ENCODE assay signal across 27 cellular contexts in the genomic region with DNA sequence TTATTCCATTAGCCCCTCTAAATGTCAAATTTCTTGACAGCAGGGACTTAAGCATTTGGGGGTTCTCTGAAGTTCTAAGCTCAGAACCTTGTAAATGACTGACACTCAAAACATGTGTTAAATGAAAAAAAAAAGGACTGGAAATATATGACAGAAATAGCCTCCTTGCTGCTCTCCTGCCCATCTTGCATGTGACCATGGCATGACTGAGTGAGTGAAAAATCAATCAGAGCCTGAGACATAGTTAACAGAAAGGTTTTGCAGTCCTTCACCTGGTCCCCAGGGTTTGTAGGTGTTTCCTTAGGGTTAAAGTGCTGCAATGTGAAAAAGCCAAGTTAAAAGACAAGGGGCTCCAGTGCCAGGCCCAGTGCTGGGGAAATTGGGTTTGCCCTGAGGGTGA.
DNase-seq lines count a peak whose midpoint lies in the region; ATAC-seq and TF ChIP-seq lines count a peak whose summit lies in the region.
"Had no signal": no experiment of that assay in that cellular context is flagged by ENCODE, and none has a peak within 500 bp of the region (broad histone marks: within the 10 kb centered on the region; RNA-seq: fewer than 3 reads in every experiment).

No MANE protein-coding gene starts in this region.

- H3K27me3 ChIP-seq in SK-N-SH (ENCODE audit: insufficient read depth) = no peaks in the 10 kb centered on the region
- H3K27me3 ChIP-seq: BE2C; BLaER1; BLaER1 treated with 17β-estradiol and CSF1 and Interleukin-3, amounts not matched to agents 10 nM and 100 nM had no signal

- no peak for TF ChIP-seq CTCF in SK-N-SH (IDR thresholded peaks at IDR 0.05)

- no peak overlapping the region for H2AFZ ChIP-seq in SK-N-SH (ENCODE audit: low read depth)

- CTCF ChIA-PET in SK-N-SH (lab: Yijun Ruan, JAX) = interaction anchor here (1.0 to 1.2 kb wide), 2 partner anchors 13 to 54 kb away, joined by 3 read pairs; no protein-coding TSS in a partner anchor

- H3K36me3 ChIP-seq in SK-N-SH (replicated peaks in 1 of 2; ENCODE audit: control insufficient read depth in 1 of 2, insufficient read depth in 2 of 2, low read length in 1 of 2) = no peaks in the 10 kb centered on the region
- H3K36me3 ChIP-seq: BE2C; BLaER1; BLaER1 treated with 17β-estradiol and CSF1 and Interleukin-3, amounts not matched to agents 10 nM and 100 nM had no signal

- no peak for TF ChIP-seq EP300 in SK-N-SH (IDR thresholded peaks at IDR 0.05; ENCODE audit: borderline replicate concordance in 1 of 2, low read depth in 1 of 2, low read length in 1 of 2)

- no peak for ATAC-seq in SK-N-SH treated with all-trans-retinoic acid at 6 μM for 48 hours
- ATAC-seq: CD8-positive, alpha-beta T cell had no signal

- H3K27ac ChIP-seq in SK-N-SH (ENCODE audit: low read depth in 2 of 2, low read length in 1 of 2) = no peak overlapping the region
- H3K27ac ChIP-seq: 22Rv1; A549; BLaER1; BLaER1 treated with 17β-estradiol and CSF1 and Interleukin-3, amounts not matched to agents 10 nM and 100 nM; C4-2B had no signal

- H3K4me2 ChIP-seq in SK-N-SH = no peak overlapping the region
- H3K4me2 ChIP-seq: A549; BLaER1; BLaER1 treated with 17β-estradiol and CSF1 and Interleukin-3, amounts not matched to agents 10 nM and 100 nM had no signal

- H3K4me3 ChIP-seq in SK-N-SH (ENCODE audit: low read depth in 2 of 2, low read length in 1 of 2) = no peak overlapping the region
- H3K4me3 ChIP-seq: A549; BLaER1; BLaER1 treated with 17β-estradiol and CSF1 and Interleukin-3, amounts not matched to agents 10 nM and 100 nM had no signal

- peaks cover 4 to 6% of the 10 kb centered on the region in 2 experiments; a peak in 3 of 4 replicates for H3K4me1 ChIP-seq in SK-N-SH (ENCODE audit: control insufficient read depth in 1 of 2, insufficient read depth in 2 of 2, low read depth in 1 of 2, low read length in 1 of 2)
- H3K4me1 ChIP-seq: BLaER1, Caco-2 had no signal

- no peaks in the 10 kb centered on the region for H4K20me1 ChIP-seq in SK-N-SH (ENCODE audit: insufficient read depth)
- H4K20me1 ChIP-seq: BLaER1; BLaER1 treated with 17β-estradiol and CSF1 and Interleukin-3, amounts not matched to agents 10 nM and 100 nM had no signal

- no peaks in the 10 kb centered on the region for H3K9me3 ChIP-seq in SK-N-SH
- H3K9me3 ChIP-seq: BE2C, BLaER1, Caco-2 had no signal

- TF ChIP-seq RAD21 in SK-N-SH (IDR thresholded peaks at IDR 0.05; ENCODE audit: low read length) = no peak

- H3F3A ChIP-seq in SK-N-SH (replicated peaks; ENCODE audit: insufficient read depth) = no peaks in the 10 kb centered on the region

- H3K9ac ChIP-seq in SK-N-SH = no peak overlapping the region
- H3K9ac ChIP-seq: BLaER1; BLaER1 treated with 17β-estradiol and CSF1 and Interleukin-3, amounts not matched to agents 10 nM and 100 nM had no signal

- H3K9me2 ChIP-seq in SK-N-SH = no peaks in the 10 kb centered on the region

- H3K79me2 ChIP-seq in SK-N-SH (ENCODE audit: insufficient read depth) = no peaks in the 10 kb centered on the region

- POLR2A ChIA-PET in SK-N-SH (lab: Yijun Ruan, JAX) = no interaction called here

- no peak for DNase-seq in SK-N-SH
- DNase-seq: 8988T; ACHN; AML-193; BE2C; C1 segment of cervical spinal cord; Caco-2; Calu3; CD4-positive, alpha-beta memory T cell; CD4-positive, alpha-beta T cell; CD4-positive, CD25-positive, alpha-beta regulatory T cell; CD8-positive, alpha-beta memory T cell; CD8-positive, alpha-beta T cell; COR-L47; DMS 273 treated with DMSO at 0.1 percent for 48 hours; DMS153; DMS53; DMS79; DMS79 treated with DMSO at 0.1 percent for 48 hours; DND-41; EL had no signal

TF ChIP-seq in SK-N-SH treated with all-trans-retinoic acid at 6 μM for 48 hours, 23 proteins besides CTCF, POLR2A, EP300 and RAD21:
- TF ChIP-seq RARB (CRISPR knock-in tag; IDR thresholded peaks at IDR 0.05) = no peak
- peak; percentile 92 for TF ChIP-seq ZNF70 (CRISPR knock-in tag; IDR thresholded peaks at IDR 0.05)
- TF ChIP-seq SNAI2 (CRISPR knock-in tag; IDR thresholded peaks at IDR 0.05) = no peak
- no peak for TF ChIP-seq ZFP3 (CRISPR knock-in tag; IDR thresholded peaks at IDR 0.05)
- TF ChIP-seq, protein P1, sequence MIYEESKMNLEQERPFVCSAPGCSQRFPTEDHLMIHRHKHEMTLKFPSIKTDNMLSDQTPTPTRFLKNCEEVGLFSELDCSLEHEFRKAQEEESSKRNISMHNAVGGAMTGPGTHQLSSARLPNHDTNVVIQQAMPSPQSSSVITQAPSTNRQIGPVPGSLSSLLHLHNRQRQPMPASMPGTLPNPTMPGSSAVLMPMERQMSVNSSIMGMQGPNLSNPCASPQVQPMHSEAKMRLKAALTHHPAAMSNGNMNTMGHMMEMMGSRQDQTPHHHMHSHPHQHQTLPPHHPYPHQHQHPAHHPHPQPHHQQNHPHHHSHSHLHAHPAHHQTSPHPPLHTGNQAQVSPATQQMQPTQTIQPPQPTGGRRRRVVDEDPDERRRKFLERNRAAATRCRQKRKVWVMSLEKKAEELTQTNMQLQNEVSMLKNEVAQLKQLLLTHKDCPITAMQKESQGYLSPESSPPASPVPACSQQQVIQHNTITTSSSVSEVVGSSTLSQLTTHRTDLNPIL (CRISPR knock-in tag; IDR thresholded peaks at IDR 0.05; ENCODE audit: low read depth) = no peak

TF ChIP-seq in SK-N-SH, 30 proteins besides CTCF, POLR2A, EP300 and RAD21:
- TF ChIP-seq ELF1 (IDR thresholded peaks at IDR 0.05) (no peak), MXI1 (IDR thresholded peaks at IDR 0.05; ENCODE audit: low read depth, low read length) (no peak), JUND (IDR thresholded peaks at IDR 0.05) (no peak), YY1 (IDR thresholded peaks at IDR 0.05; ENCODE audit: low read depth) (no peak), SIN3A (IDR thresholded peaks at IDR 0.05; ENCODE audit: borderline replicate concordance, low read depth, low read length) (no peak), RCOR1 (IDR thresholded peaks at IDR 0.05; ENCODE audit: low read length) (no peak), MEF2A (IDR thresholded peaks at IDR 0.05; ENCODE audit: borderline replicate concordance, low read depth) (no peak), POLR2AphosphoS5 (IDR thresholded peaks at IDR 0.05; ENCODE audit: low read depth, low read length) (no peak), RXRA (IDR thresholded peaks at IDR 0.05; ENCODE audit: borderline replicate concordance, low read depth) (no peak), NFIC (IDR thresholded peaks at IDR 0.05; ENCODE audit: borderline replicate concordance) (no peak), GABPA (IDR thresholded peaks at IDR 0.05; ENCODE audit: low read depth) (no peak), FOXJ3 (CRISPR knock-in tag; IDR thresholded peaks at IDR 0.05) (no peak), EZH2phosphoT487 (IDR thresholded peaks at IDR 0.05; ENCODE audit: borderline replicate concordance, low read depth) (no peak), TCF12 (IDR thresholded peaks at IDR 0.05) (no peak), TAF1 (IDR thresholded peaks at IDR 0.05; ENCODE audit: borderline replicate concordance, low read depth, low read length) (no peak), CHD2 (IDR thresholded peaks at IDR 0.05; ENCODE audit: low read length, partially characterized antibody) (no peak)
- TF ChIP-seq, protein P2, sequence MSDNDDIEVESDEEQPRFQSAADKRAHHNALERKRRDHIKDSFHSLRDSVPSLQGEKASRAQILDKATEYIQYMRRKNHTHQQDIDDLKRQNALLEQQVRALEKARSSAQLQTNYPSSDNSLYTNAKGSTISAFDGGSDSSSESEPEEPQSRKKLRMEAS (IDR thresholded peaks at IDR 0.05; ENCODE audit: low read depth) = no peak
- TF ChIP-seq, protein P3, sequence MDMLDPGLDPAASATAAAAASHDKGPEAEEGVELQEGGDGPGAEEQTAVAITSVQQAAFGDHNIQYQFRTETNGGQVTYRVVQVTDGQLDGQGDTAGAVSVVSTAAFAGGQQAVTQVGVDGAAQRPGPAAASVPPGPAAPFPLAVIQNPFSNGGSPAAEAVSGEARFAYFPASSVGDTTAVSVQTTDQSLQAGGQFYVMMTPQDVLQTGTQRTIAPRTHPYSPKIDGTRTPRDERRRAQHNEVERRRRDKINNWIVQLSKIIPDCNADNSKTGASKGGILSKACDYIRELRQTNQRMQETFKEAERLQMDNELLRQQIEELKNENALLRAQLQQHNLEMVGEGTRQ (IDR thresholded peaks at IDR 0.05; ENCODE audit: borderline replicate concordance, low read depth, low read length) = no peak
- TF ChIP-seq, protein P4, sequence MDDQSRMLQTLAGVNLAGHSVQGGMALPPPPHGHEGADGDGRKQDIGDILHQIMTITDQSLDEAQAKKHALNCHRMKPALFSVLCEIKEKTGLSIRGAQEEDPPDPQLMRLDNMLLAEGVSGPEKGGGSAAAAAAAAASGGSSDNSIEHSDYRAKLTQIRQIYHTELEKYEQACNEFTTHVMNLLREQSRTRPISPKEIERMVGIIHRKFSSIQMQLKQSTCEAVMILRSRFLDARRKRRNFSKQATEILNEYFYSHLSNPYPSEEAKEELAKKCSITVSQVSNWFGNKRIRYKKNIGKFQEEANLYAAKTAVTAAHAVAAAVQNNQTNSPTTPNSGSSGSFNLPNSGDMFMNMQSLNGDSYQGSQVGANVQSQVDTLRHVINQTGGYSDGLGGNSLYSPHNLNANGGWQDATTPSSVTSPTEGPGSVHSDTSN (IDR thresholded peaks at IDR 0.05) = no peak
